14 cellular contexts compared by ENCODE assay signal in the genomic region with DNA sequence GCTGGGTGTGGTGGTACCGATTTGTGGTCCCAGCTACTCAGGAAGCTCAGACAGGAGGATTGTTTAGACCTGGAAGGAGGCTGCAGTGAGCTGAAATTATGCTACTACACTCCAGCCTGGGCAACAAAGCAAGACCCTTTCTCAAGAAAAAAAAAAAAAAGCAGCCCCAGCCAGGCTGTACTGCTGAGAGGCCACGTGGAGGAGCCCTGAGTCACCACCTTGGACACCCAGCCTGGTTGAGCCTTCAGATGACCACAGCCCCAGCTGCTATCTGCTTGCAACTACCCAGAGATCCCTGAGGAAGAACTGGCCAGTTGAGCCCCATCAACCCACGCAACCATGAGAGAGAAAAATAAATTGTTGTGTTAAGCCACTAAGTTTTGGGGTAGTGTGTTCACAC. TPM values are rescaled to one million over a fixed set of nuclear protein-coding genes. Genes with fewer than 3 reads are reported as not detected.
DNase-seq lines count a peak whose midpoint lies in the region; ATAC-seq, FAIRE-seq and TF ChIP-seq lines count a peak whose summit lies in the region.
"Had no signal": no experiment of that assay in that cellular context is flagged by ENCODE, and none has a peak within 500 bp of the region (broad histone marks: within the 10 kb centered on the region; RNA-seq: fewer than 3 reads in every experiment).

No MANE protein-coding gene starts in this region.

- H3K9ac ChIP-seq in H1 (replicated peaks in 1 of 4; ENCODE audit: extremely low read depth in 1 of 4, low read depth in 3 of 4, low read length in 3 of 4) = no peak overlapping the region

- no peaks in the 10 kb centered on the region for H4K20me1 ChIP-seq in H1 (replicated peaks in 1 of 2; ENCODE audit: control insufficient read depth in 1 of 2, insufficient read depth in 2 of 2, low read length in 2 of 2)

- 73% methylated on average over 3 of the region's 3 CpGs; no CpG with 5 or more reads in 1 of the 2 experiments for WGBS in H1 (ENCODE audit: extremely low coverage in 1 of 2, insufficient coverage in 1 of 2, insufficient read length in 1 of 2, insufficient replicate concordance in 2 of 2, low coverage in 1 of 2, low lambda C conversion rate in 2 of 2, missing lambda C conversion rate in 1 of 2), 2 experiments

- no peak overlapping the region for H4K8ac ChIP-seq in H1 (ENCODE audit: extremely low read depth, insufficient read depth, low read length)

- TF ChIP-seq RAD21 in H1 (IDR thresholded peaks at IDR 0.05 in 1 of 2, conservative IDR thresholded peaks at IDR 0.05 in 1 of 2; ENCODE audit: low read depth in 2 of 2, low read length in 2 of 2) = peak; percentile 27 to 52; a peak in 3 of 4 replicates

- H3K79me1 ChIP-seq in H1 (ENCODE audit: low read depth, low read length) = no peaks in the 10 kb centered on the region

- no peak overlapping the region for H2BK120ac ChIP-seq in H1 (replicated peaks; ENCODE audit: low read depth, low read length)

- FAIRE-seq in H1 (lab: Jason Lieb, UNC) = no peak
- FAIRE-seq: A204.1 had no signal

- no peak overlapping the region for H3K27ac ChIP-seq in H1 (ENCODE audit: low read depth, low read length)
- H3K27ac ChIP-seq: coronary artery, thoracic aorta had no signal

- peak; percentile 41 for DNase-seq in NCI-H2029 (lab: John Stamatoyannopoulos, UW)
- no peak for DNase-seq in NCI-H2029 treated with DMSO at 0.1 percent for 48 hours (lab: John Stamatoyannopoulos, UW)
- DNase-seq in NCI-H774 (lab: John Stamatoyannopoulos, UW) = peak; percentile 60
- no peak for DNase-seq in H1 (ENCODE audit: low read depth in 1 of 2, low spot score in 2 of 2)
- DNase-seq in retinal pigment epithelial cell (ENCODE audit: low read depth) = no peak
- no peak for DNase-seq in SKM-1 (lab: John Stamatoyannopoulos, UW; ENCODE audit: unreplicated experiment)
- no peak for DNase-seq in cortex of kidney (lab: John Stamatoyannopoulos, UW)
- DNase-seq: GF-D8; hypothalamus; stimulated activated CD4-positive, alpha-beta T cell treated with anti-CD3 and anti-CD28 coated beads, Interleukin-4, amount 100 ng/mL, for 4 hours had no signal

- peak; percentile 14 to 27 (median 15); a peak in 3 of 4 replicates for TF ChIP-seq CTCF in H1 (IDR thresholded peaks at IDR 0.05; ENCODE audit: control extremely low read depth in 1 of 3, insufficient read depth in 1 of 3, low read depth in 1 of 3, low read length in 3 of 3)
- TF ChIP-seq CTCF in retinal pigment epithelial cell (conservative IDR thresholded peaks at IDR 0.05; ENCODE audit: low read depth, low read length) = peak; percentile 22

- H3K23ac ChIP-seq in H1 (ENCODE audit: insufficient read length) = no peak overlapping the region

- POLR2A ChIA-PET in H1 (lab: Charles Lee; ENCODE audit: partially characterized antibody) = interaction anchor here (1.3 to 1.4 kb wide), 2 partner anchors 8 to 25 kb away, joined by 3 read pairs; no protein-coding TSS in a partner anchor

- no peak overlapping the region for H2BK20ac ChIP-seq in H1 (ENCODE audit: low read length)

- H3K79me2 ChIP-seq in H1 (ENCODE audit: control insufficient read depth in 1 of 2, insufficient read depth in 2 of 2, low read length in 2 of 2) = no peaks in the 10 kb centered on the region

- peaks cover 3 to 23% (median 14%) of the 10 kb centered on the region in 4 experiments for H3K4me1 ChIP-seq in H1 (replicated peaks in 1 of 4; ENCODE audit: control insufficient read depth in 3 of 4, insufficient read depth in 4 of 4, low read length in 3 of 4)

- no peak overlapping the region for H3K56ac ChIP-seq in H1 (replicated peaks; ENCODE audit: insufficient read length, low read depth, low read length)

- no peaks in the 10 kb centered on the region for H3K36me3 ChIP-seq in H1 (ENCODE audit: control insufficient read depth in 2 of 4, insufficient read depth in 4 of 4, low read length in 3 of 4)
- H3K36me3 ChIP-seq: thoracic aorta had no signal

- no peak overlapping the region for H3K18ac ChIP-seq in H1 (ENCODE audit: extremely low read depth, low read length)

- no peaks in the 10 kb centered on the region for H3K27me3 ChIP-seq in H1 (replicated peaks in 1 of 4; ENCODE audit: control insufficient read depth in 3 of 4, extremely low read depth in 1 of 4, insufficient read depth in 3 of 4, low read length in 3 of 4)

- H2BK15ac ChIP-seq in H1 (ENCODE audit: low read length) = no peak overlapping the region

- H3K9me3 ChIP-seq in H1 (ENCODE audit: insufficient read depth in 2 of 2, low read depth in 1 of 2, low read length in 1 of 2) = 0 out of 4 replicates have a peak, but pooled peaks cover 0 to 2% of the 10 kb centered on the region in 2 experiments
- H3K9me3 ChIP-seq: thoracic aorta had no signal

- no peak overlapping the region for H2BK5ac ChIP-seq in H1 (ENCODE audit: low read depth, low read length)

- TF ChIP-seq EP300 in H1 (IDR thresholded peaks at IDR 0.05; ENCODE audit: borderline replicate concordance in 1 of 2, low read depth in 2 of 2, low read length in 2 of 2) = no peak

- no peak overlapping the region for H3K4me2 ChIP-seq in H1 (ENCODE audit: insufficient read depth in 1 of 2, low read depth in 2 of 2, low read length in 2 of 2)

- H3K4me3 ChIP-seq in H1 (ENCODE audit: extremely low read depth in 1 of 4, insufficient read depth in 2 of 4, low read depth in 3 of 4, low read length in 4 of 4) = no peak overlapping the region
- H3K4me3 ChIP-seq in retinal pigment epithelial cell (ENCODE audit: low read length) = no peak overlapping the region
- H3K4me3 ChIP-seq: coronary artery, thoracic aorta had no signal

- no peak overlapping the region for H2AK5ac ChIP-seq in H1 (ENCODE audit: low read depth, low read length)

- H4K91ac ChIP-seq in H1 (replicated peaks; ENCODE audit: insufficient read length, low read length) = no peak overlapping the region

- CTCF ChIA-PET in H1 (lab: Charles Lee; ENCODE audit: partially characterized antibody) = interaction anchor here (0.7 to 7.4 kb wide), 15 partner anchors 15 to 400 kb away, joined by 3 to 47 read pairs (median 4); no protein-coding TSS in a partner anchor

- no peak overlapping the region for H3K4ac ChIP-seq in H1 (replicated peaks; ENCODE audit: insufficient read length, low read depth, low read length)

- H3K14ac ChIP-seq in H1 (ENCODE audit: insufficient read length) = no peak overlapping the region

- ATAC-seq in HG03025 (IDR thresholded peaks at IDR 0.05; ENCODE audit: low FRiP score, unreplicated experiment) = no peak

- H2BK12ac ChIP-seq in H1 (ENCODE audit: low read depth, low read length) = no peak overlapping the region

- no peak overlapping the region for H2AFZ ChIP-seq in H1 (ENCODE audit: low read length)

- no peak overlapping the region for H4K5ac ChIP-seq in H1 (ENCODE audit: insufficient read length, low read depth, low read length)

- no peaks in the 10 kb centered on the region; the same call in 1 of the 2 replicates for H3K23me2 ChIP-seq in H1 (ENCODE audit: low read depth, low read length)

- no peak for TF ChIP-seq POLR2A in H1 (IDR thresholded peaks at IDR 0.05; ENCODE audit: control extremely low read depth in 1 of 2, low read depth in 2 of 2, low read length in 2 of 2)

TF ChIP-seq in H1, 55 proteins besides CTCF, POLR2A, EP300 and RAD21 (continues in another document):
- no peak for TF ChIP-seq SIN3A (conservative IDR thresholded peaks at IDR 0.05 in 1 of 2, IDR thresholded peaks at IDR 0.05 in 1 of 2; ENCODE audit: low read depth in 1 of 2, low read length in 2 of 2)

RNA-seq across cellular contexts. Expression of a gene that starts 23.6 kb away (rescaled TPM):
- total RNA-seq in H1 (2021; fragmentation: NEBNext Ultra II Directional; extraction: Animal tissue kit (Norgen Biotek cat#: 25700)) = 17.1 and 18.3 TPM in 2 replicates
- 55.8 and 58.7 TPM in 2 replicates for polyA plus RNA-seq in H1 (2011; rRNA removed)
- polyA plus RNA-seq in H1 (2011; cell fraction: cytosol; rRNA removed) = 47.4 TPM
- polyA plus RNA-seq in H1 (2011; cell fraction: nucleus; rRNA removed) = 60.7 TPM
- 8.3 to 26.4 TPM (median 23.9 TPM) in 4 replicates for polyA plus RNA-seq in H1 (2012, experiment 1 of 2)
- polyA plus RNA-seq in H1 (2012, experiment 2 of 2) = 21.0 TPM
- 21.4 TPM for polyA plus RNA-seq in H1 (2013, experiment 1 of 2)
- 20.6 TPM for polyA plus RNA-seq in H1 (2013, experiment 2 of 2)
- polyA minus RNA-seq in H1 (2011; rRNA and poly(A)+ RNA removed) = 23.1 and 27.5 TPM in 2 replicates
- 29.0 TPM for polyA minus RNA-seq in H1 (2011; cell fraction: cytosol; rRNA and poly(A)+ RNA removed)
- polyA minus RNA-seq in H1 (2011; cell fraction: nucleus; rRNA and poly(A)+ RNA removed) = 19.2 TPM

RNA-seq across cellular contexts. Expression of a gene that starts 41.0 kb away (rescaled TPM):
- total RNA-seq in H1 (2021; fragmentation: NEBNext Ultra II Directional; extraction: Animal tissue kit (Norgen Biotek cat#: 25700)) = not detected in 2 replicates
- polyA plus RNA-seq in H1 (2011; rRNA removed) = 0.05 and 0.11 TPM in 2 replicates
- 0.13 TPM for polyA plus RNA-seq in H1 (2011; cell fraction: cytosol; rRNA removed)
- polyA plus RNA-seq in H1 (2011; cell fraction: nucleus; rRNA removed) = 0.17 TPM
- polyA plus RNA-seq in H1 (2012, experiment 1 of 2) = 0.11 TPM in 1 of 4 replicates, not detected in the others
- not detected for polyA plus RNA-seq in H1 (2012, experiment 2 of 2)
- polyA plus RNA-seq in H1 (2013, experiment 1 of 2) = not detected
- polyA plus RNA-seq in H1 (2013, experiment 2 of 2) = not detected
- 0.20 TPM in 1 of 2 replicates, not detected in the other for polyA minus RNA-seq in H1 (2011; rRNA and poly(A)+ RNA removed)
- not detected for polyA minus RNA-seq in H1 (2011; cell fraction: cytosol; rRNA and poly(A)+ RNA removed)
- polyA minus RNA-seq in H1 (2011; cell fraction: nucleus; rRNA and poly(A)+ RNA removed) = not detected
- total RNA-seq: thoracic aorta had no signal

RNA-seq across cellular contexts. Expression of a gene that starts 46.6 kb away (rescaled TPM):
- total RNA-seq in H1 (2021; fragmentation: NEBNext Ultra II Directional; extraction: Animal tissue kit (Norgen Biotek cat#: 25700)) = 7.0 and 7.8 TPM in 2 replicates
- 14.8 and 17.0 TPM in 2 replicates for polyA plus RNA-seq in H1 (2011; rRNA removed)
- 12.3 TPM for polyA plus RNA-seq in H1 (2011; cell fraction: cytosol; rRNA removed)
- 9.5 TPM for polyA plus RNA-seq in H1 (2011; cell fraction: nucleus; rRNA removed)
- 4.6 to 11.2 TPM (median 8.7 TPM) in 4 replicates for polyA plus RNA-seq in H1 (2012, experiment 1 of 2)
- polyA plus RNA-seq in H1 (2012, experiment 2 of 2) = 6.9 TPM
- polyA plus RNA-seq in H1 (2013, experiment 1 of 2) = 7.9 TPM
- 8.0 TPM for polyA plus RNA-seq in H1 (2013, experiment 2 of 2)
- polyA minus RNA-seq in H1 (2011; rRNA and poly(A)+ RNA removed) = 1.8 and 3.4 TPM in 2 replicates
- 8.6 TPM for polyA minus RNA-seq in H1 (2011; cell fraction: cytosol; rRNA and poly(A)+ RNA removed)
- 9.2 TPM for polyA minus RNA-seq in H1 (2011; cell fraction: nucleus; rRNA and poly(A)+ RNA removed)
- total RNA-seq: thoracic aorta had no signal

RNA-seq across cellular contexts. Expression of a gene that starts 58.2 kb away (rescaled TPM):
- total RNA-seq in H1 (2021; fragmentation: NEBNext Ultra II Directional; extraction: Animal tissue kit (Norgen Biotek cat#: 25700)) = 0.46 and 0.52 TPM in 2 replicates
- polyA plus RNA-seq in H1 (2011; rRNA removed) = 1.3 and 1.6 TPM in 2 replicates
- polyA plus RNA-seq in H1 (2011; cell fraction: cytosol; rRNA removed) = 1.5 TPM
- polyA plus RNA-seq in H1 (2011; cell fraction: nucleus; rRNA removed) = 2.0 TPM
- polyA plus RNA-seq in H1 (2012, experiment 1 of 2) = 0.75 to 2.2 TPM (median 1.1 TPM) in 4 replicates
- 0.81 TPM for polyA plus RNA-seq in H1 (2012, experiment 2 of 2)
- polyA plus RNA-seq in H1 (2013, experiment 1 of 2) = 1.2 TPM
- polyA plus RNA-seq in H1 (2013, experiment 2 of 2) = 1.2 TPM
- polyA minus RNA-seq in H1 (2011; rRNA and poly(A)+ RNA removed) = 1.2 and 1.8 TPM in 2 replicates
- polyA minus RNA-seq in H1 (2011; cell fraction: cytosol; rRNA and poly(A)+ RNA removed) = not detected
- 0.30 TPM for polyA minus RNA-seq in H1 (2011; cell fraction: nucleus; rRNA and poly(A)+ RNA removed)

Comparison
In these comparisons a context has a peak if more than half of its experiments do, and no peak if none do; other contexts are left out.
1. DNase-seq: peak in NCI-H2029 (single experiment) and NCI-H774 (single experiment); none in NCI-H2029 treated with DMSO at 0.1 percent for 48 hours (single experiment), H1 (0 of 2), retinal pigment epithelial cell (single experiment), SKM-1 (single experiment) and cortex of kidney (single experiment).